Comparison of ENCODE assay signal across 1 cellular context in genomic region chr17:28763804-28764266, GRCh38.
TF ChIP-seq lines count a peak whose summit lies in the region.

No MANE protein-coding gene starts in this region.

TF ChIP-seq in HepG2, 621 proteins besides CTCF, POLR2A, EP300 and RAD21:
- TF ChIP-seq THAP11 (CRISPR knock-in tag; IDR thresholded peaks at IDR 0.05) = 0 out of 2 replicates have a peak, but pooled peaks have one; percentile 25
- TF ChIP-seq ZNF546 (CRISPR knock-in tag; conservative IDR thresholded peaks at IDR 0.05) = no peak
- TF ChIP-seq FOXA1 (IDR thresholded peaks at IDR 0.05) = no peak
- no peak for TF ChIP-seq FOXA1 (CRISPR knock-in tag; IDR thresholded peaks at IDR 0.05)
- TF ChIP-seq TFE3 (CRISPR knock-in tag; IDR thresholded peaks at IDR 0.05) = no peak
- TF ChIP-seq SMC3 (IDR thresholded peaks at IDR 0.05; ENCODE audit: low read length) = peak; percentile 83
- TF ChIP-seq SMAD3 (CRISPR knock-in tag; IDR thresholded peaks at IDR 0.05) = 0 out of 2 replicates have a peak, but pooled peaks have one; percentile 55
- no peak for TF ChIP-seq MED8 (CRISPR knock-in tag; IDR thresholded peaks at IDR 0.05; ENCODE audit: insufficient replicate concordance)
- peak; percentile 78 for TF ChIP-seq STAG1 (CRISPR knock-in tag; IDR thresholded peaks at IDR 0.05)
- no peak for TF ChIP-seq ZNF570 (CRISPR knock-in tag; IDR thresholded peaks at IDR 0.05; ENCODE audit: borderline replicate concordance)
- TF ChIP-seq ARNT2 (CRISPR knock-in tag; IDR thresholded peaks at IDR 0.05; ENCODE audit: low read depth) = 0 out of 2 replicates have a peak, but pooled peaks have one; percentile 41
